Comparison of ENCODE assay signal across 8 cellular contexts in genomic region chr10:78756604-78757442, GRCh38.
DNase-seq lines count a peak whose midpoint lies in the region; ATAC-seq and FAIRE-seq lines count a peak whose summit lies in the region.

No MANE protein-coding gene starts in this region.

- no peaks in the 10 kb centered on the region for H3K36me3 ChIP-seq in ACC112 (ENCODE audit: insufficient read depth, low read length)
- no peaks in the 10 kb centered on the region for H3K36me3 ChIP-seq in trophoblast cell (ENCODE audit: control insufficient read depth in 1 of 2, insufficient read depth in 2 of 2, low read length in 2 of 2)
- H3K36me3 ChIP-seq in small intestine (ENCODE audit: control insufficient read depth in 2 of 2, insufficient read depth in 2 of 2, low read length in 2 of 2): no peaks in the 10 kb centered on the region

- H3K27me3 ChIP-seq in ACC112 (ENCODE audit: insufficient read depth, low read length) (no peaks in the 10 kb centered on the region; the same call in 1 of the 2 replicates), trophoblast cell (ENCODE audit: insufficient read depth, low read length) (no peaks in the 10 kb centered on the region), small intestine (ENCODE audit: control insufficient read depth in 2 of 2, insufficient read depth in 2 of 2, low read length in 2 of 2) (no peaks in the 10 kb centered on the region)

- peak overlapping the region; percentile 84 for H3K4ac ChIP-seq in trophoblast cell (ENCODE audit: low read depth, low read length)

- peak overlapping the region; percentile 92 for H2AK5ac ChIP-seq in trophoblast cell (ENCODE audit: low read length)

- peak overlapping the region; percentile 98 for H4K91ac ChIP-seq in trophoblast cell (ENCODE audit: low read depth, low read length)

- H3K4me3 ChIP-seq in ACC112 (ENCODE audit: low read depth, low read length) (no peak overlapping the region), trophoblast cell (ENCODE audit: low read depth, low read length) (peak overlapping the region; percentile 40), small intestine (ENCODE audit: low read depth in 1 of 2, low read length in 2 of 2) (no peak overlapping the region)

- peak overlapping the region; percentile 9 for H3K4me2 ChIP-seq in trophoblast cell (ENCODE audit: low read length)

- H2BK120ac ChIP-seq in trophoblast cell (ENCODE audit: insufficient read depth, low read length, poor library complexity): peak overlapping the region; percentile 93

- no peak overlapping the region for H3K9ac ChIP-seq in trophoblast cell (ENCODE audit: low read length)

- peaks cover 11% of the 10 kb centered on the region for H3K4me1 Mint-ChIP-seq in activated T-cell treated with anti-CD3 and anti-CD28 coated beads, Interleukin-2, amount 50 U/mL, for 72 hours (ENCODE audit: low read depth)

- H3K27ac Mint-ChIP-seq in activated T-cell treated with anti-CD3 and anti-CD28 coated beads, Interleukin-2, amount 50 U/mL, for 72 hours: no peak overlapping the region

- H3K79me1 ChIP-seq in trophoblast cell (ENCODE audit: low read length): peaks cover 30% of the 10 kb centered on the region

- H2BK5ac ChIP-seq in trophoblast cell (ENCODE audit: low read depth, low read length, poor library complexity): peak overlapping the region; percentile 93

- no peak overlapping the region for H2AFZ ChIP-seq in ACC112 (ENCODE audit: low read length, unreplicated experiment)
- peak overlapping the region; percentile 19 for H2AFZ ChIP-seq in trophoblast cell (ENCODE audit: insufficient read depth, low read length, poor library complexity)

- H3K27me3 Mint-ChIP-seq in activated T-cell treated with anti-CD3 and anti-CD28 coated beads, Interleukin-2, amount 50 U/mL, for 72 hours (ENCODE audit: low read depth): peaks cover 23% of the 10 kb centered on the region

- H3K9me3 ChIP-seq in trophoblast cell (ENCODE audit: insufficient read depth, low read depth, low read length) (peaks cover 2% of the 10 kb centered on the region), small intestine (ENCODE audit: control insufficient read depth, low read depth) (no peaks in the 10 kb centered on the region)

- H3K4me1 ChIP-seq in ACC112 (ENCODE audit: control insufficient read depth, insufficient read depth, low read length, unreplicated experiment) (peaks cover 29% of the 10 kb centered on the region), trophoblast cell (ENCODE audit: control insufficient read depth in 1 of 2, insufficient read depth in 2 of 2, low read length in 2 of 2) (peaks cover 42 to 48% of the 10 kb centered on the region in 2 experiments), small intestine (ENCODE audit: control insufficient read depth in 2 of 2, insufficient read depth in 1 of 2, low read depth in 1 of 2, low read length in 1 of 2) (no peaks in the 10 kb centered on the region)

- DNase-seq in HT-29 (ENCODE audit: low spot score): peak; percentile 72
- peak; percentile 22 to 39 for DNase-seq in activated T-cell treated with anti-CD3 and anti-CD28 coated beads, Interleukin-2, amount 50 U/mL, for 72 hours
- peak; percentile 68 to 96 (median 86) for DNase-seq in head of caudate nucleus
- peak; percentile 74 to 76 for DNase-seq in trophoblast cell
- DNase-seq in small intestine: no peak
- DNase-seq in mesenteric fat pad (ENCODE audit: low spot score): no peak

- peak overlapping the region; percentile 67 for H3K27ac ChIP-seq in ACC112 (ENCODE audit: low read depth, low read length)
- peak overlapping the region; percentile 97 for H3K27ac ChIP-seq in trophoblast cell (ENCODE audit: low read depth, low read length)
- no peak overlapping the region for H3K27ac ChIP-seq in small intestine (ENCODE audit: low read depth in 1 of 2, low read length in 1 of 2)

- peak overlapping the region; percentile 71 for H4K8ac ChIP-seq in trophoblast cell (ENCODE audit: low read depth, low read length)

- FAIRE-seq in small intestine (lab: Jason Lieb, UNC): no peak

- WGBS in trophoblast cell (ENCODE audit: extremely low coverage, insufficient coverage, insufficient read length): no CpG with 5 or more reads among the region's 19 CpGs
- 53 to 57% (median 55%) methylated on average over 19 of the region's 19 CpGs for WGBS in small intestine, 3 donors

- peak overlapping the region; percentile 96 for H2BK12ac ChIP-seq in trophoblast cell (ENCODE audit: low read length)

- peak overlapping the region; percentile 92 for H3K18ac ChIP-seq in trophoblast cell (ENCODE audit: low read length)

- no peaks in the 10 kb centered on the region for H3K79me2 ChIP-seq in ACC112 (ENCODE audit: control insufficient read depth, insufficient read depth, low read length, unreplicated experiment)
- peaks cover 8% of the 10 kb centered on the region for H3K79me2 ChIP-seq in trophoblast cell (ENCODE audit: control insufficient read depth, insufficient read depth, low read length, poor library complexity)

- H3K14ac ChIP-seq in trophoblast cell (ENCODE audit: low read length): peak overlapping the region; percentile 90

- intact Hi-C loops in head of caudate nucleus (cut with DNase I): no loop called here

- no peak overlapping the region for H4K12ac ChIP-seq in trophoblast cell (ENCODE audit: low read depth, low read length)

- peak overlapping the region in 1 of 2 donors; percentile 6 for H3K4me3 Mint-ChIP-seq in activated T-cell treated with anti-CD3 and anti-CD28 coated beads, Interleukin-2, amount 50 U/mL, for 72 hours

- no peak overlapping the region for H3K23ac ChIP-seq in trophoblast cell (ENCODE audit: low read length)

- no peaks in the 10 kb centered on the region for H3K9me3 Mint-ChIP-seq in activated T-cell treated with anti-CD3 and anti-CD28 coated beads, Interleukin-2, amount 50 U/mL, for 72 hours

- H3K36me3 Mint-ChIP-seq in activated T-cell treated with anti-CD3 and anti-CD28 coated beads, Interleukin-2, amount 50 U/mL, for 72 hours (ENCODE audit: insufficient read depth in 2 of 2): no peaks in the 10 kb centered on the region

- peak; percentile 71 to 77 for ATAC-seq in activated T-cell treated with anti-CD3 and anti-CD28 coated beads, Interleukin-2, amount 50 U/mL, for 72 hours (replicated peaks in 1 of 2)
- ATAC-seq in GM21423 (IDR thresholded peaks at IDR 0.05; ENCODE audit: unreplicated experiment): no peak

Comparison
In these comparisons a context has a peak if more than half of its experiments do, and no peak if none do; other contexts are left out.
1. H3K27ac ChIP-seq: peak in ACC112 (single experiment) and trophoblast cell (single experiment); none in small intestine (0 of 2).
2. DNase-seq: peak in HT-29 (single experiment), activated T-cell treated with anti-CD3 and anti-CD28 coated beads, Interleukin-2, amount 50 U/mL, for 72 hours (2 of 2), head of caudate nucleus (42 of 42) and trophoblast cell (2 of 2); none in small intestine (single experiment) and mesenteric fat pad (single experiment).